In the genomic region with DNA sequence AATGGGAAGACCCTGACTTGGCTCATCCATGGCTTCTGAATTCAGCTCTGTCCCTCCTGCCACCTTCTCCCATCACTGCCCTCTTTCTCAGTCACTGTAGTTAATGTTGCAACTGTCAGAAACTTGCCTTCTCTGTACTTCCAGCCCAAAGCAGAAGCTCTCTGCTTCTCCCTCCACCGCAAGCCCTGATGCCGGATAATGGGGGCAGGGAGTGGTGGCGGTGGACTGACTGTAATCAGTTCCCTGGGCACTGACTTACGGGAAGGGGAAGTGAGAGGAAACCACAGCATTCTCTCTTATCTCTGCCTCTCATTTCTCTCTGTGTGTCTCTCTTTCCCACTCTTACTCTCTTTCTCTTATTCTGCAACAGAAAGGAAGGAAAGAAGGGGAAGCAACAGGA, we compare ENCODE assay signal across 1 cellular context.
TF ChIP-seq lines count a peak whose summit lies in the region.

No MANE protein-coding gene starts in this region.

TF ChIP-seq in HepG2, 621 proteins besides CTCF, POLR2A, EP300 and RAD21 (continued from another document):
- TF ChIP-seq, protein P1, sequence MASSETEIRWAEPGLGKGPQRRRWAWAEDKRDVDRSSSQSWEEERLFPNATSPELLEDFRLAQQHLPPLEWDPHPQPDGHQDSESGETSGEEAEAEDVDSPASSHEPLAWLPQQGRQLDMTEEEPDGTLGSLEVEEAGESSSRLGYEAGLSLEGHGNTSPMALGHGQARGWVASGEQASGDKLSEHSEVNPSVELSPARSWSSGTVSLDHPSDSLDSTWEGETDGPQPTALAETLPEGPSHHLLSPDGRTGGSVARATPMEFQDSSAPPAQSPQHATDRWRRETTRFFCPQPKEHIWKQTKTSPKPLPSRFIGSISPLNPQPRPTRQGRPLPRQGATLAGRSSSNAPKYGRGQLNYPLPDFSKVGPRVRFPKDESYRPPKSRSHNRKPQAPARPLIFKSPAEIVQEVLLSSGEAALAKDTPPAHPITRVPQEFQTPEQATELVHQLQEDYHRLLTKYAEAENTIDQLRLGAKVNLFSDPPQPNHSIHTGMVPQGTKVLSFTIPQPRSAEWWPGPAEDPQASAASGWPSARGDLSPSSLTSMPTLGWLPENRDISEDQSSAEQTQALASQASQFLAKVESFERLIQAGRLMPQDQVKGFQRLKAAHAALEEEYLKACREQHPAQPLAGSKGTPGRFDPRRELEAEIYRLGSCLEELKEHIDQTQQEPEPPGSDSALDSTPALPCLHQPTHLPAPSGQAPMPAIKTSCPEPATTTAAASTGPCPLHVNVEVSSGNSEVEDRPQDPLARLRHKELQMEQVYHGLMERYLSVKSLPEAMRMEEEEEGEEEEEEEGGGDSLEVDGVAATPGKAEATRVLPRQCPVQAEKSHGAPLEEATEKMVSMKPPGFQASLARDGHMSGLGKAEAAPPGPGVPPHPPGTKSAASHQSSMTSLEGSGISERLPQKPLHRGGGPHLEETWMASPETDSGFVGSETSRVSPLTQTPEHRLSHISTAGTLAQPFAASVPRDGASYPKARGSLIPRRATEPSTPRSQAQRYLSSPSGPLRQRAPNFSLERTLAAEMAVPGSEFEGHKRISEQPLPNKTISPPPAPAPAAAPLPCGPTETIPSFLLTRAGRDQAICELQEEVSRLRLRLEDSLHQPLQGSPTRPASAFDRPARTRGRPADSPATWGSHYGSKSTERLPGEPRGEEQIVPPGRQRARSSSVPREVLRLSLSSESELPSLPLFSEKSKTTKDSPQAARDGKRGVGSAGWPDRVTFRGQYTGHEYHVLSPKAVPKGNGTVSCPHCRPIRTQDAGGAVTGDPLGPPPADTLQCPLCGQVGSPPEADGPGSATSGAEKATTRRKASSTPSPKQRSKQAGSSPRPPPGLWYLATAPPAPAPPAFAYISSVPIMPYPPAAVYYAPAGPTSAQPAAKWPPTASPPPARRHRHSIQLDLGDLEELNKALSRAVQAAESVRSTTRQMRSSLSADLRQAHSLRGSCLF (CRISPR knock-in tag; IDR thresholded peaks at IDR 0.05; ENCODE audit: borderline replicate concordance): no peak
- TF ChIP-seq, protein P2, sequence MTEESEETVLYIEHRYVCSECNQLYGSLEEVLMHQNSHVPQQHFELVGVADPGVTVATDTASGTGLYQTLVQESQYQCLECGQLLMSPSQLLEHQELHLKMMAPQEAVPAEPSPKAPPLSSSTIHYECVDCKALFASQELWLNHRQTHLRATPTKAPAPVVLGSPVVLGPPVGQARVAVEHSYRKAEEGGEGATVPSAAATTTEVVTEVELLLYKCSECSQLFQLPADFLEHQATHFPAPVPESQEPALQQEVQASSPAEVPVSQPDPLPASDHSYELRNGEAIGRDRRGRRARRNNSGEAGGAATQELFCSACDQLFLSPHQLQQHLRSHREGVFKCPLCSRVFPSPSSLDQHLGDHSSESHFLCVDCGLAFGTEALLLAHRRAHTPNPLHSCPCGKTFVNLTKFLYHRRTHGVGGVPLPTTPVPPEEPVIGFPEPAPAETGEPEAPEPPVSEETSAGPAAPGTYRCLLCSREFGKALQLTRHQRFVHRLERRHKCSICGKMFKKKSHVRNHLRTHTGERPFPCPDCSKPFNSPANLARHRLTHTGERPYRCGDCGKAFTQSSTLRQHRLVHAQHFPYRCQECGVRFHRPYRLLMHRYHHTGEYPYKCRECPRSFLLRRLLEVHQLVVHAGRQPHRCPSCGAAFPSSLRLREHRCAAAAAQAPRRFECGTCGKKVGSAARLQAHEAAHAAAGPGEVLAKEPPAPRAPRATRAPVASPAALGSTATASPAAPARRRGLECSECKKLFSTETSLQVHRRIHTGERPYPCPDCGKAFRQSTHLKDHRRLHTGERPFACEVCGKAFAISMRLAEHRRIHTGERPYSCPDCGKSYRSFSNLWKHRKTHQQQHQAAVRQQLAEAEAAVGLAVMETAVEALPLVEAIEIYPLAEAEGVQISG (CRISPR knock-in tag; IDR thresholded peaks at IDR 0.05): no peak
- no peak for TF ChIP-seq ZNF776 (CRISPR knock-in tag; IDR thresholded peaks at IDR 0.05)
- TF ChIP-seq ZBTB20 (CRISPR knock-in tag; IDR thresholded peaks at IDR 0.05; ENCODE audit: borderline replicate concordance, low read depth): no peak
- no peak for TF ChIP-seq SIN3B (IDR thresholded peaks at IDR 0.05; ENCODE audit: low read length)
- TF ChIP-seq CBX2 (IDR thresholded peaks at IDR 0.05; ENCODE audit: low read depth, low read length): no peak
- TF ChIP-seq CBX2 (CRISPR knock-in tag; IDR thresholded peaks at IDR 0.05; ENCODE audit: low read depth): no peak
- no peak for TF ChIP-seq ZNF572 (CRISPR knock-in tag; IDR thresholded peaks at IDR 0.05)
- TF ChIP-seq HCFC1 (IDR thresholded peaks at IDR 0.05; ENCODE audit: low read depth, low read length): no peak
- TF ChIP-seq ZNF3 (CRISPR knock-in tag; IDR thresholded peaks at IDR 0.05): no peak
- TF ChIP-seq ONECUT2 (CRISPR knock-in tag; IDR thresholded peaks at IDR 0.05): no peak
- no peak for TF ChIP-seq ZNF75D (CRISPR knock-in tag; IDR thresholded peaks at IDR 0.05; ENCODE audit: borderline replicate concordance)
- TF ChIP-seq, protein P3, sequence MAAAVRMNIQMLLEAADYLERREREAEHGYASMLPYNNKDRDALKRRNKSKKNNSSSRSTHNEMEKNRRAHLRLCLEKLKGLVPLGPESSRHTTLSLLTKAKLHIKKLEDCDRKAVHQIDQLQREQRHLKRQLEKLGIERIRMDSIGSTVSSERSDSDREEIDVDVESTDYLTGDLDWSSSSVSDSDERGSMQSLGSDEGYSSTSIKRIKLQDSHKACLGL (CRISPR knock-in tag; IDR thresholded peaks at IDR 0.05): no peak
- TF ChIP-seq, protein P4, sequence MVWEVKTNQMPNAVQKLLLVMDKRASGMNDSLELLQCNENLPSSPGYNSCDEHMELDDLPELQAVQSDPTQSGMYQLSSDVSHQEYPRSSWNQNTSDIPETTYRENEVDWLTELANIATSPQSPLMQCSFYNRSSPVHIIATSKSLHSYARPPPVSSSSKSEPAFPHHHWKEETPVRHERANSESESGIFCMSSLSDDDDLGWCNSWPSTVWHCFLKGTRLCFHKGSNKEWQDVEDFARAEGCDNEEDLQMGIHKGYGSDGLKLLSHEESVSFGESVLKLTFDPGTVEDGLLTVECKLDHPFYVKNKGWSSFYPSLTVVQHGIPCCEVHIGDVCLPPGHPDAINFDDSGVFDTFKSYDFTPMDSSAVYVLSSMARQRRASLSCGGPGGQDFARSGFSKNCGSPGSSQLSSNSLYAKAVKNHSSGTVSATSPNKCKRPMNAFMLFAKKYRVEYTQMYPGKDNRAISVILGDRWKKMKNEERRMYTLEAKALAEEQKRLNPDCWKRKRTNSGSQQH (CRISPR knock-in tag; IDR thresholded peaks at IDR 0.05; ENCODE audit: low read depth): no peak
- no peak for TF ChIP-seq ATM (IDR thresholded peaks at IDR 0.05; ENCODE audit: borderline replicate concordance)
